In genomic region chr5:180649297-180650039, GRCh38 we compare ENCODE assay signal across 8 cellular contexts. TPM values are rescaled to one million over a fixed set of nuclear protein-coding genes. Genes with fewer than 3 reads are reported as not detected.
DNase-seq lines count a peak whose midpoint lies in the region; ATAC-seq and TF ChIP-seq lines count a peak whose summit lies in the region.

FLT4 (minus strand) TSS chr5:180649600; CDS start chr5:180649545, 55 bp downstream.

- no peaks in the 10 kb centered on the region; the same call in 1 of the 2 replicates for H3K4me1 ChIP-seq in GM23338 (ENCODE audit: insufficient read depth)
- no peaks in the 10 kb centered on the region for H3K4me1 ChIP-seq in skeletal muscle satellite cell (ENCODE audit: control insufficient read depth, insufficient read depth, low read length)

- TF ChIP-seq CTCF in GM23338 (conservative IDR thresholded peaks at IDR 0.05; ENCODE audit: low read depth in 2 of 2) (no peak), omental fat pad (IDR thresholded peaks at IDR 0.05) (no peak)

- intact Hi-C loops in activated T-helper 1 cell treated with anti-CD3 and anti-CD28 coated beads, Interleukin-12 subunit alpha, Interleukin-12 subunit beta, Interleukin-2, Interleukin-4 antibody, amounts not matched to agents 30 ng/mL and 10 ng/mL and 1 ng/mL, durations not matched to agents 14 hours and 24 hours and 36 hours (cut with micrococcal nuclease): loop anchor here (1.0 to 2.0 kb wide), 3 partner anchors 8 to 69 kb away; no protein-coding TSS in a partner anchor
- intact Hi-C loops in left ventricle myocardium superior (cut with micrococcal nuclease): no loop called here

- H3K36me3 ChIP-seq in GM23338 (ENCODE audit: insufficient read depth): no peaks in the 10 kb centered on the region
- H3K36me3 ChIP-seq in skeletal muscle satellite cell (ENCODE audit: insufficient read depth, low read length): no peaks in the 10 kb centered on the region

- H3K4me2 ChIP-seq in GM23338 (peak within 1 kb of the TSS; percentile 96), skeletal muscle satellite cell (ENCODE audit: low read length) (peak within 1 kb of the TSS; percentile 61)

- peak within 1 kb of the TSS; percentile 69 for H3K4me3 ChIP-seq in GM23338
- peak within 1 kb of the TSS; percentile 46 for H3K4me3 ChIP-seq in skeletal muscle satellite cell (ENCODE audit: low read length)

- H3K27ac ChIP-seq in GM23338 (ENCODE audit: low read depth): no peak within 1 kb of the TSS

- DNase-seq in GM23338 (ENCODE audit: low spot score): peak; percentile 56
- DNase-seq in activated T-helper 1 cell treated with anti-CD3 and anti-CD28 coated beads, Interleukin-12 subunit alpha, Interleukin-12 subunit beta, Interleukin-2, Interleukin-4 antibody, amounts not matched to agents 30 ng/mL and 10 ng/mL and 1 ng/mL, durations not matched to agents 14 hours and 24 hours and 36 hours (ENCODE audit: low spot score): no peak
- DNase-seq in left ventricle myocardium superior: peak; percentile 31
- no peak for DNase-seq in NCI-H1436 treated with DMSO at 0.1 percent for 48 hours (lab: John Stamatoyannopoulos, UW)
- no peak for DNase-seq in omental fat pad (ENCODE audit: low spot score)

- H3K27me3 ChIP-seq in GM23338 (ENCODE audit: insufficient read depth) (peaks cover 49% of the 10 kb centered on the region), skeletal muscle satellite cell (ENCODE audit: control insufficient read depth, insufficient read depth, low read length) (peaks cover 70% of the 10 kb centered on the region)

- no peaks in the 10 kb centered on the region for H3K9me2 ChIP-seq in GM23338 (ENCODE audit: insufficient read depth)

- H3K4me1 Mint-ChIP-seq in GM23338: peaks cover 16% of the 10 kb centered on the region
- H3K4me1 Mint-ChIP-seq in activated T-helper 1 cell treated with anti-CD3 and anti-CD28 coated beads, Interleukin-12 subunit alpha, Interleukin-12 subunit beta, Interleukin-2, Interleukin-4 antibody, amounts not matched to agents 30 ng/mL and 10 ng/mL and 1 ng/mL, durations not matched to agents 14 hours and 24 hours and 36 hours (ENCODE audit: low read depth): peaks cover 10% of the 10 kb centered on the region

- H3K79me2 ChIP-seq in GM23338 (replicated peaks; ENCODE audit: insufficient read depth): no peaks in the 10 kb centered on the region

- H3K27ac Mint-ChIP-seq in GM23338: no peak within 1 kb of the TSS
- no peak within 1 kb of the TSS for H3K27ac Mint-ChIP-seq in activated T-helper 1 cell treated with anti-CD3 and anti-CD28 coated beads, Interleukin-12 subunit alpha, Interleukin-12 subunit beta, Interleukin-2, Interleukin-4 antibody, amounts not matched to agents 30 ng/mL and 10 ng/mL and 1 ng/mL, durations not matched to agents 14 hours and 24 hours and 36 hours

- no peaks in the 10 kb centered on the region; the same call in 1 of the 2 replicates for H4K20me1 ChIP-seq in GM23338 (replicated peaks; ENCODE audit: insufficient read depth)

- H3K9ac ChIP-seq in skeletal muscle satellite cell (ENCODE audit: low read depth, low read length): no peak within 1 kb of the TSS

- TF ChIP-seq POLR2A in GM18505 (IDR thresholded peaks at IDR 0.05; ENCODE audit: borderline replicate concordance, extremely low read depth, insufficient read depth, insufficient read length): no peak

- H3K4me3 Mint-ChIP-seq in GM23338: peak within 1 kb of the TSS; percentile 72
- H3K4me3 Mint-ChIP-seq in activated T-helper 1 cell treated with anti-CD3 and anti-CD28 coated beads, Interleukin-12 subunit alpha, Interleukin-12 subunit beta, Interleukin-2, Interleukin-4 antibody, amounts not matched to agents 30 ng/mL and 10 ng/mL and 1 ng/mL, durations not matched to agents 14 hours and 24 hours and 36 hours: peak within 1 kb of the TSS; percentile 84

- no peaks in the 10 kb centered on the region; the same call in 2 of the 3 replicates for H3K36me3 Mint-ChIP-seq in GM23338 (ENCODE audit: low read depth)
- H3K36me3 Mint-ChIP-seq in activated T-helper 1 cell treated with anti-CD3 and anti-CD28 coated beads, Interleukin-12 subunit alpha, Interleukin-12 subunit beta, Interleukin-2, Interleukin-4 antibody, amounts not matched to agents 30 ng/mL and 10 ng/mL and 1 ng/mL, durations not matched to agents 14 hours and 24 hours and 36 hours (ENCODE audit: low read depth): no peaks in the 10 kb centered on the region

- H2AFZ ChIP-seq in GM23338: peak within 1 kb of the TSS; percentile 98

- no peaks in the 10 kb centered on the region for H3K9me3 Mint-ChIP-seq in GM23338
- no peaks in the 10 kb centered on the region for H3K9me3 Mint-ChIP-seq in activated T-helper 1 cell treated with anti-CD3 and anti-CD28 coated beads, Interleukin-12 subunit alpha, Interleukin-12 subunit beta, Interleukin-2, Interleukin-4 antibody, amounts not matched to agents 30 ng/mL and 10 ng/mL and 1 ng/mL, durations not matched to agents 14 hours and 24 hours and 36 hours

- ATAC-seq in GM23338 (peak; percentile 20; the same call in 2 of the 3 replicates), left ventricle myocardium superior (peak; percentile 55), omental fat pad (ENCODE audit: low FRiP score) (no peak), GM18870 (IDR thresholded peaks at IDR 0.05; ENCODE audit: unreplicated experiment) (no peak), GM18505 (IDR thresholded peaks at IDR 0.05; ENCODE audit: unreplicated experiment) (no peak)

- H3K9me3 ChIP-seq in skeletal muscle satellite cell (replicated peaks; ENCODE audit: low read length): no peaks in the 10 kb centered on the region

- no peaks in the 10 kb centered on the region for H3F3A ChIP-seq in GM23338 (replicated peaks; ENCODE audit: low read depth)

- peaks cover 49% of the 10 kb centered on the region for H3K27me3 Mint-ChIP-seq in GM23338 (ENCODE audit: insufficient read depth, low read depth, poor library complexity)
- peaks cover 41% of the 10 kb centered on the region for H3K27me3 Mint-ChIP-seq in activated T-helper 1 cell treated with anti-CD3 and anti-CD28 coated beads, Interleukin-12 subunit alpha, Interleukin-12 subunit beta, Interleukin-2, Interleukin-4 antibody, amounts not matched to agents 30 ng/mL and 10 ng/mL and 1 ng/mL, durations not matched to agents 14 hours and 24 hours and 36 hours (ENCODE audit: insufficient read depth)

TF ChIP-seq in GM23338, 12 proteins besides CTCF, POLR2A, EP300 and RAD21:
- peak; percentile 84 for TF ChIP-seq EZH2 (IDR thresholded peaks at IDR 0.05; ENCODE audit: low read depth, unreplicated experiment)
- no peak for TF ChIP-seq REST (IDR thresholded peaks at IDR 0.05; ENCODE audit: unreplicated experiment)

RNA-seq across cellular contexts. Expression of gene FLT4, which starts in this region (rescaled TPM):
- total RNA-seq in GM23338 (2014; rRNA removed; shearing (Covaris generic)): 13.8 and 17.3 TPM in 2 replicates
- polyA plus RNA-seq in GM23338 (2016; fragmentation: Nextera tagmentation; extraction: Ambion mirVana): 2.6 and 3.4 TPM in 2 replicates
- 0.86 and 1.8 TPM in 2 replicates for total RNA-seq in activated T-helper 1 cell treated with anti-CD3 and anti-CD28 coated beads, Interleukin-12 subunit alpha, Interleukin-12 subunit beta, Interleukin-2, Interleukin-4 antibody, amounts not matched to agents 30 ng/mL and 10 ng/mL and 1 ng/mL, durations not matched to agents 14 hours and 24 hours and 36 hours
- 8.0 TPM for total RNA-seq in left ventricle myocardium superior
- total RNA-seq in skeletal muscle satellite cell (2012; rRNA removed): under 0.01 TPM in 1 of 2 replicates, not detected in the other
- 10 to 100 TPM in 2 of 4 donors, 1 to 10 TPM in 2; 8.9 to 50.6 (median 15.4) TPM for total RNA-seq in omental fat pad

Comparison
In these comparisons a context has a peak if more than half of its experiments do, and no peak if none do; other contexts are left out.
1. ATAC-seq: peak in GM23338 (single experiment) and left ventricle myocardium superior (single experiment); none in omental fat pad (single experiment), GM18870 (single experiment) and GM18505 (single experiment).
2. DNase-seq: peak in GM23338 (single experiment) and left ventricle myocardium superior (single experiment); none in activated T-helper 1 cell treated with anti-CD3 and anti-CD28 coated beads, Interleukin-12 subunit alpha, Interleukin-12 subunit beta, Interleukin-2, Interleukin-4 antibody, amounts not matched to agents 30 ng/mL and 10 ng/mL and 1 ng/mL, durations not matched to agents 14 hours and 24 hours and 36 hours (single experiment), NCI-H1436 treated with DMSO at 0.1 percent for 48 hours (single experiment) and omental fat pad (single experiment).